In genomic region chr5:122183795-122184185, GRCh38 we compare ENCODE assay signal across 1 cellular context.
TF ChIP-seq lines count a peak whose summit lies in the region.

No MANE protein-coding gene starts in this region.

TF ChIP-seq in SK-N-SH treated with all-trans-retinoic acid at 6 μM for 48 hours, 23 proteins besides CTCF, POLR2A, EP300 and RAD21 (continued from another document):
- no peak for TF ChIP-seq CREB5 (CRISPR knock-in tag; IDR thresholded peaks at IDR 0.05; ENCODE audit: low read depth)
- TF ChIP-seq ARNTL (CRISPR knock-in tag; IDR thresholded peaks at IDR 0.05; ENCODE audit: borderline replicate concordance, low read depth), result no peak
- no peak for TF ChIP-seq ZNF565 (CRISPR knock-in tag; conservative IDR thresholded peaks at IDR 0.05; ENCODE audit: low read depth)
